Comparison of ENCODE assay signal across 8 cellular contexts in genomic region chr11:134069996-134070845, GRCh38. TPM values are rescaled to one million over a fixed set of nuclear protein-coding genes. Genes with fewer than 3 reads are reported as not detected.
DNase-seq lines count a peak whose midpoint lies in the region; ATAC-seq and TF ChIP-seq lines count a peak whose summit lies in the region.

No MANE protein-coding gene starts in this region.

- H3K36me3 Mint-ChIP-seq in H9 (ENCODE audit: insufficient read depth in 1 of 3, low read depth in 3 of 3): 0 out of 7 replicates have a peak, but pooled peaks cover 0 to 2% (median 0%) of the 10 kb centered on the region in 3 experiments

- peak overlapping the region; percentile 74 to 98 for H3K4me3 Mint-ChIP-seq in H9

- no peak overlapping the region for H3K27ac ChIP-seq in H9 (ENCODE audit: insufficient read length, low read depth, low read length)
- H3K27ac ChIP-seq in cardiac muscle cell: peak overlapping the region; percentile 53
- H3K27ac ChIP-seq in sigmoid colon: peak overlapping the region; percentile 88 to 93 (median 90)

- H3K23ac ChIP-seq in H9 (ENCODE audit: insufficient read length, low read depth, low read length): no peak overlapping the region

- no peak overlapping the region for H2BK12ac ChIP-seq in H9 (ENCODE audit: insufficient read length, low read depth, low read length)

- H3K36me3 ChIP-seq in cardiac muscle cell: no peaks in the 10 kb centered on the region
- no peaks in the 10 kb centered on the region for H3K36me3 ChIP-seq in sigmoid colon

- H3K9me3 ChIP-seq in H9 (ENCODE audit: control insufficient read depth, low read depth, low read length) (no peaks in the 10 kb centered on the region), cardiac muscle cell (ENCODE audit: low read depth) (no peaks in the 10 kb centered on the region), sigmoid colon (no peaks in the 10 kb centered on the region)

- no peak overlapping the region for H2BK20ac ChIP-seq in H9 (ENCODE audit: low read depth, low read length, poor library complexity, severe bottlenecking)

- no peak overlapping the region for H4K8ac ChIP-seq in H9 (replicated peaks; ENCODE audit: insufficient read length, low read depth, low read length)

- TF ChIP-seq POLR2A in sigmoid colon (IDR thresholded peaks at IDR 0.05): no peak

- H2BK120ac ChIP-seq in H9 (ENCODE audit: low read depth, low read length, poor library complexity, severe bottlenecking): no peak overlapping the region

- no peak overlapping the region for H4K91ac ChIP-seq in H9 (ENCODE audit: insufficient read length, low read depth, low read length)

- no peaks in the 10 kb centered on the region for H3K9me3 Mint-ChIP-seq in H9

- no peak overlapping the region for H3K9ac ChIP-seq in H9 (ENCODE audit: extremely low read depth, insufficient read length, low read length)

- no peak for TF ChIP-seq EP300 in sigmoid colon (IDR thresholded peaks at IDR 0.05)

- H3K4me3 ChIP-seq in cardiac muscle cell (peak overlapping the region; percentile 90), sigmoid colon (peak overlapping the region; percentile 65 to 81 (median 72))

- no peaks in the 10 kb centered on the region for H4K20me1 ChIP-seq in H9 (ENCODE audit: control insufficient read depth, insufficient read depth, insufficient read length)

- TF ChIP-seq CTCF in H9 (conservative IDR thresholded peaks at IDR 0.05): no peak
- no peak for TF ChIP-seq CTCF in cardiac muscle cell (IDR thresholded peaks at IDR 0.05; ENCODE audit: low read depth, low read length)
- no peak for TF ChIP-seq CTCF in sigmoid colon (IDR thresholded peaks at IDR 0.05)

- no peak overlapping the region for H2BK15ac ChIP-seq in H9 (ENCODE audit: low read depth, low read length)

- H2AK5ac ChIP-seq in H9 (ENCODE audit: insufficient read length, low read length): no peak overlapping the region

- DNase-seq in H9 (no peak), SW480 (ENCODE audit: low spot score) (peak; percentile 11), cardiac muscle cell (ENCODE audit: low read depth in 1 of 2, low spot score in 1 of 2) (peak in 1 of 2 donors; percentile 49), sigmoid colon (no peak)
- DNase-seq in activated CD4-positive, alpha-beta T cell treated with anti-CD3 and anti-CD28 coated beads for 48 hours: no peak

- peaks cover 20 to 46% of the 10 kb centered on the region in 2 experiments for H3K4me1 Mint-ChIP-seq in H9

- H3K4me1 ChIP-seq in H9 (ENCODE audit: insufficient read depth, low read length) (no peaks in the 10 kb centered on the region; the same call in 1 of the 2 replicates), cardiac muscle cell (ENCODE audit: low read depth) (peaks cover 20% of the 10 kb centered on the region), sigmoid colon (peaks cover 0 to 27% (median 13%) of the 10 kb centered on the region in 4 donors)

- H4K5ac ChIP-seq in H9 (ENCODE audit: insufficient read length, low read depth, low read length): no peak overlapping the region

- H3K14ac ChIP-seq in H9 (ENCODE audit: insufficient read depth, low read length): no peak overlapping the region

- H2BK5ac ChIP-seq in H9 (ENCODE audit: insufficient read length, low read length): no peak overlapping the region

- H3K18ac ChIP-seq in H9 (ENCODE audit: insufficient read length, low read depth, low read length): no peak overlapping the region

- peaks cover 3% of the 10 kb centered on the region; the same call in 1 of the 2 replicates for H3K79me2 ChIP-seq in H9 (ENCODE audit: insufficient read depth, low read length)

- H3K4me2 ChIP-seq in H9 (ENCODE audit: insufficient read depth, insufficient read length, low read length): peak overlapping the region; percentile 74

- no peak overlapping the region for H2AFZ ChIP-seq in H9 (ENCODE audit: low read length)

- no CpG with 5 or more reads among the region's 9 CpGs for WGBS in H9 (ENCODE audit: extremely low coverage, insufficient read length, low lambda C conversion rate)
- WGBS in sigmoid colon, 2 donors: 49 to 73% methylated on average over 9 of the region's 9 CpGs

- no peak overlapping the region for H3K4ac ChIP-seq in H9 (ENCODE audit: low read depth, low read length)

- ATAC-seq in HG03439 (IDR thresholded peaks at IDR 0.05; ENCODE audit: unreplicated experiment) (no peak), GM19324 (IDR thresholded peaks at IDR 0.05; ENCODE audit: low FRiP score, unreplicated experiment) (no peak), HG02938 (IDR thresholded peaks at IDR 0.05; ENCODE audit: unreplicated experiment) (no peak)

- intact Hi-C loops in sigmoid colon (cut with DNase I): loop anchor here (2.0 kb wide), 2 partner anchors 19 to 51 kb away; no protein-coding TSS in a partner anchor

- H3T11ph ChIP-seq in H9 (ENCODE audit: low read length): no peak overlapping the region

- no peak overlapping the region for H3K56ac ChIP-seq in H9 (ENCODE audit: insufficient read length, low read depth, low read length)

- H3K23me2 ChIP-seq in H9 (ENCODE audit: insufficient read length, low read depth, low read length, poor library complexity, severe bottlenecking): no peaks in the 10 kb centered on the region

- no peaks in the 10 kb centered on the region for H3K79me1 ChIP-seq in H9 (ENCODE audit: insufficient read depth, low read depth, low read length, poor library complexity, severe bottlenecking)

- H3K27me3 Mint-ChIP-seq in H9 (ENCODE audit: low read depth): peaks cover 29% of the 10 kb centered on the region

- no peak overlapping the region for H3K27ac Mint-ChIP-seq in H9

- H3K27me3 ChIP-seq in H9 (ENCODE audit: insufficient read depth, low read length): no peaks in the 10 kb centered on the region; the same call in 1 of the 2 replicates
- H3K27me3 ChIP-seq in cardiac muscle cell: peaks cover 12% of the 10 kb centered on the region
- no peaks in the 10 kb centered on the region for H3K27me3 ChIP-seq in sigmoid colon

RNA-seq across cellular contexts. Expression of gene JAM3, which starts 1.3 kb away (rescaled TPM):
- total RNA-seq in H9 (2021) (30.0 and 36.5 TPM in 2 replicates), cardiac muscle cell (36.6 and 38.2 TPM in 2 replicates), sigmoid colon (100 to 1,000 TPM in 1 of 4 donors, 10 to 100 TPM in 3; 69.4 to 125 (median 82.0) TPM)
- polyA plus RNA-seq in cardiac muscle cell (49.0 and 51.3 TPM in 2 replicates), sigmoid colon (1 to 10 TPM in 2 of 3 donors, under 1 TPM in 1; 0.69 to 7.5 (median 3.0) TPM)
